In the genomic region with DNA sequence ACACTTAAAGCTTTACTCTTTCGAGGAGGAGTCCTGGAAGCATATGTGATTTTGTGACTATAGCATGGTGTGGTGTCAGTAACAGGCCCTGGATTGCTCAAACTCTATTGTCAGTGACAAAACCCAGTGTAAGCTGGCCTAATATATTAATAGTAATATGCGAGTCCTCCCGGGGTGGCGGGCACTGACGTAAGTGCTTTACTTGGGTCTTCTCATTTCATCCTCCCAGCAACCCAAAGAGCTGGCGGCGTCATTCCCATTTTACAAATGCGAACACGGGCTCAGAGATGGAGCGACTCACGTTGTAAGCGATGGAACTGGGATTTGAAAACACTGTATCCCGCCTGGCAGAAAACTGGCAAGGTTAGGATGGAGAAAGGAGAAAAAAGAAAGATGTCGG, we compare ENCODE assay signal across 8 cellular contexts. TPM values are rescaled to one million over a fixed set of nuclear protein-coding genes. Genes with fewer than 3 reads are reported as not detected.
A peak's percentile ranks its signal among the peaks of the same experiment; 100 is the strongest.
DNase-seq lines count a peak whose midpoint lies in the region; ATAC-seq and TF ChIP-seq lines count a peak whose summit lies in the region.

No MANE protein-coding gene starts in this region.

- 17 to 26% methylated on average over 12 to 14 of the region's 14 CpGs for WGBS in body of pancreas, 2 donors
- no CpG with 5 or more reads among the region's 14 CpGs for WGBS in mesendoderm (ENCODE audit: extremely low coverage, insufficient coverage, low lambda C conversion rate)

- ATAC-seq in Right ventricle myocardium inferior (no peak), body of pancreas (no peak), HG02642 (IDR thresholded peaks at IDR 0.05; ENCODE audit: poor library complexity, unreplicated experiment) (no peak), GM18861 (IDR thresholded peaks at IDR 0.05; ENCODE audit: unreplicated experiment) (no peak), HG03135 (IDR thresholded peaks at IDR 0.05; ENCODE audit: unreplicated experiment) (no peak)

- no peak for TF ChIP-seq CTCF in left ventricle myocardium inferior (IDR thresholded peaks at IDR 0.05; ENCODE audit: borderline replicate concordance)
- TF ChIP-seq CTCF in body of pancreas (IDR thresholded peaks at IDR 0.05), result no peak

- peaks cover 2% of the 10 kb centered on the region for H3K79me1 ChIP-seq in mesendoderm (ENCODE audit: low read length)

- H3K23ac ChIP-seq in mesendoderm (ENCODE audit: low read length), result no peak overlapping the region

- no peak overlapping the region for H4K8ac ChIP-seq in mesendoderm (ENCODE audit: low read depth, low read length)

- peak overlapping the region; percentile 91 for H3K27ac ChIP-seq in left ventricle myocardium inferior (replicated peaks)
- H3K27ac ChIP-seq in body of pancreas, result peak overlapping the region; percentile 86 to 98 (median 92)
- no peak overlapping the region for H3K27ac ChIP-seq in mesendoderm (ENCODE audit: low read depth, low read length)

- H3K79me2 ChIP-seq in mesendoderm (ENCODE audit: control insufficient read depth, insufficient read depth, low read length), result no peaks in the 10 kb centered on the region

- peak overlapping the region; percentile 80 for H3K9ac ChIP-seq in mesendoderm (ENCODE audit: low read length)

- no peak overlapping the region for H2BK15ac ChIP-seq in mesendoderm (replicated peaks; ENCODE audit: low read depth)

- no peak overlapping the region for H2AK5ac ChIP-seq in mesendoderm (ENCODE audit: low read length)

- intact Hi-C loops in left ventricle myocardium inferior (cut with micrococcal nuclease) (no loop called here), Right ventricle myocardium inferior (cut with DNase I) (loop anchor here (2.0 to 10.0 kb wide), 2 partner anchors 28 to 1928 kb away; a partner anchor contains a TSS), body of pancreas (cut with DNase I) (no loop called here)

- no peak overlapping the region for H3K18ac ChIP-seq in mesendoderm (ENCODE audit: low read length)

- no peak overlapping the region for H3K4ac ChIP-seq in mesendoderm (ENCODE audit: low read depth, low read length)

- H3K56ac ChIP-seq in mesendoderm (ENCODE audit: low read length), result peak overlapping the region; percentile 91

- DNase-seq in left ventricle myocardium inferior (no peak), Right ventricle myocardium inferior (ENCODE audit: missing footprints) (no peak), body of pancreas (no peak), mesendoderm (no peak), GM03348 (ENCODE audit: low spot score) (no peak)

- H3K27me3 ChIP-seq in left ventricle myocardium inferior (ENCODE audit: low read depth) (no peaks in the 10 kb centered on the region), body of pancreas (no peaks in the 10 kb centered on the region), mesendoderm (ENCODE audit: insufficient read depth, low read length, poor library complexity) (no peaks in the 10 kb centered on the region)

- H3K36me3 ChIP-seq in left ventricle myocardium inferior, result peaks cover 14% of the 10 kb centered on the region
- peaks cover 0 to 3% of the 10 kb centered on the region in 2 donors for H3K36me3 ChIP-seq in body of pancreas (replicated peaks in 1 of 2; ENCODE audit: insufficient read depth in 1 of 2, low read depth in 2 of 2)
- no peaks in the 10 kb centered on the region for H3K36me3 ChIP-seq in mesendoderm (ENCODE audit: control insufficient read depth, insufficient read depth, low read length)

- no peak overlapping the region for H2BK5ac ChIP-seq in mesendoderm (ENCODE audit: low read length)

- peak overlapping the region; percentile 31 for H3K4me2 ChIP-seq in mesendoderm (ENCODE audit: low read length)

- H3K4me1 ChIP-seq in left ventricle myocardium inferior (peaks cover 57% of the 10 kb centered on the region), body of pancreas (peaks cover 37% of the 10 kb centered on the region), mesendoderm (ENCODE audit: control insufficient read depth, low read depth, low read length) (peaks cover 2% of the 10 kb centered on the region)

- no peak for TF ChIP-seq POLR2A in body of pancreas (IDR thresholded peaks at IDR 0.05)

- H2BK120ac ChIP-seq in mesendoderm (ENCODE audit: low read depth, low read length), result no peak overlapping the region

- no peak overlapping the region for H4K5ac ChIP-seq in mesendoderm (ENCODE audit: low read length)

- H3K9me3 ChIP-seq in left ventricle myocardium inferior (replicated peaks), result no peaks in the 10 kb centered on the region
- H3K9me3 ChIP-seq in body of pancreas, result no peaks in the 10 kb centered on the region

- H3K4me3 ChIP-seq in left ventricle myocardium inferior, result peak overlapping the region; percentile 90
- peak overlapping the region; percentile 75 to 83 for H3K4me3 ChIP-seq in body of pancreas
- peak overlapping the region; percentile 79 for H3K4me3 ChIP-seq in mesendoderm (ENCODE audit: low read length)

RNA-seq across cellular contexts. Expression of a gene that starts 0.6 kb away (rescaled TPM):
- 17.3 TPM for total RNA-seq in left ventricle myocardium inferior
- 20.9 TPM for total RNA-seq in Right ventricle myocardium inferior
- total RNA-seq in body of pancreas, result 10 to 100 TPM; 19.7 to 28.3 TPM
- 2.5 TPM for polyA plus RNA-seq in mesendoderm (2013, experiment 1 of 2)
- 2.4 TPM for polyA plus RNA-seq in mesendoderm (2013, experiment 2 of 2)

RNA-seq across cellular contexts. Expression of a gene that starts 28.8 kb away (rescaled TPM):
- 201 TPM for total RNA-seq in left ventricle myocardium inferior
- 240 TPM for total RNA-seq in Right ventricle myocardium inferior
- 10 to 100 TPM; 29.0 to 44.9 TPM for total RNA-seq in body of pancreas
- 95.3 TPM for polyA plus RNA-seq in mesendoderm (2013, experiment 1 of 2)
- 94.4 TPM for polyA plus RNA-seq in mesendoderm (2013, experiment 2 of 2)

RNA-seq across cellular contexts. Expression of a gene that starts 41.4 kb away (rescaled TPM):
- total RNA-seq in left ventricle myocardium inferior (not detected), Right ventricle myocardium inferior (not detected), body of pancreas (100 to 1,000 TPM; 247 to 584 TPM)
- 1.5 TPM for polyA plus RNA-seq in mesendoderm (2013, experiment 1 of 2)
- polyA plus RNA-seq in mesendoderm (2013, experiment 2 of 2), result 2.0 TPM

Comparison
In these comparisons a context has a peak if more than half of its experiments do, and no peak if none do; other contexts are left out.
1. RNA of a gene that starts 41.4 kb away (total RNA-seq): 247 to 584 TPM in body of pancreas; not detected in left ventricle myocardium inferior (single experiment) and not detected in Right ventricle myocardium inferior (single experiment); every median in the first group is over 100 times any median in the second.
2. Peak in every context shown above with its lines, with median percentiles within 50 percentile points of each other: H3K4me3 ChIP-seq.